Comparison of ENCODE assay signal across 8 cellular contexts in genomic region chr7:26156454-26157365, GRCh38. TPM values are rescaled to one million over a fixed set of nuclear protein-coding genes. Genes with fewer than 3 reads are reported as not detected.
DNase-seq lines count a peak whose midpoint lies in the region; ATAC-seq and TF ChIP-seq lines count a peak whose summit lies in the region.

No MANE protein-coding gene starts in this region.

- no peaks in the 10 kb centered on the region for H3K27me3 ChIP-seq in A673 (replicated peaks; ENCODE audit: insufficient read depth, low read depth, low read length, poor library complexity)
- no peaks in the 10 kb centered on the region for H3K27me3 ChIP-seq in kidney epithelial cell (ENCODE audit: control insufficient read depth, insufficient read depth, low read length)
- peaks cover 16% of the 10 kb centered on the region for H3K27me3 ChIP-seq in suprapubic skin

- H3K4me3 Mint-ChIP-seq in activated T-cell treated with anti-CD3 and anti-CD28 coated beads, Interleukin-2, amount 50 U/mL, for 72 hours: peak overlapping the region; percentile 91 to 97

- H3K36me3 ChIP-seq in A673 (ENCODE audit: insufficient read depth, low read length, poor library complexity, severe bottlenecking) (no peaks in the 10 kb centered on the region), kidney epithelial cell (ENCODE audit: control insufficient read depth, insufficient read depth, low read length) (no peaks in the 10 kb centered on the region), suprapubic skin (no peaks in the 10 kb centered on the region)

- peaks cover 2 to 11% of the 10 kb centered on the region in 2 donors for H3K36me3 Mint-ChIP-seq in activated T-cell treated with anti-CD3 and anti-CD28 coated beads, Interleukin-2, amount 50 U/mL, for 72 hours (ENCODE audit: insufficient read depth in 2 of 2)

- WGBS in suprapubic skin: 44% methylated on average over 20 of the region's 20 CpGs

- TF ChIP-seq CTCF in A673 (conservative IDR thresholded peaks at IDR 0.05; ENCODE audit: low read depth, low read length): no peak
- no peak for TF ChIP-seq CTCF in kidney epithelial cell (IDR thresholded peaks at IDR 0.05; ENCODE audit: insufficient read depth, low read length, poor library complexity, severe bottlenecking)
- no peak for TF ChIP-seq CTCF in suprapubic skin (IDR thresholded peaks at IDR 0.05)

- H3K9me3 ChIP-seq in A673 (ENCODE audit: low read depth, low read length, poor library complexity, severe bottlenecking) (no peaks in the 10 kb centered on the region), suprapubic skin (no peaks in the 10 kb centered on the region)

- H3K27ac ChIP-seq in A673 (ENCODE audit: low read depth, low read length, poor library complexity, severe bottlenecking): no peak overlapping the region
- no peak overlapping the region for H3K27ac ChIP-seq in suprapubic skin

- POLR2A ChIA-PET in A673 (lab: Charles Lee; ENCODE audit: low non-redundant PET): no interaction called here

- TF ChIP-seq EP300 in suprapubic skin (IDR thresholded peaks at IDR 0.05): no peak

- CTCF ChIA-PET in A673 (lab: Charles Lee): no interaction called here

- intact Hi-C loops in A673 (cut with micrococcal nuclease; ENCODE audit: unreplicated experiment) (no loop called here), head of caudate nucleus (cut with DNase I) (no loop called here)

- H3K9me3 Mint-ChIP-seq in activated T-cell treated with anti-CD3 and anti-CD28 coated beads, Interleukin-2, amount 50 U/mL, for 72 hours: no peaks in the 10 kb centered on the region

- no peak for TF ChIP-seq POLR2A in suprapubic skin (IDR thresholded peaks at IDR 0.05)

- no peaks in the 10 kb centered on the region for H3K27me3 Mint-ChIP-seq in activated T-cell treated with anti-CD3 and anti-CD28 coated beads, Interleukin-2, amount 50 U/mL, for 72 hours (ENCODE audit: low read depth)

- no TSS peak for BruUV-seq in A673 (replicated peaks; lab: Mats Ljungman, UMichigan)

- ATAC-seq in GM19035 (IDR thresholded peaks at IDR 0.05; ENCODE audit: unreplicated experiment): peak; percentile 32
- ATAC-seq in activated T-cell treated with anti-CD3 and anti-CD28 coated beads, Interleukin-2, amount 50 U/mL, for 72 hours (replicated peaks in 1 of 2): peak; percentile 36 to 51

- peaks cover 82% of the 10 kb centered on the region for H3K4me1 Mint-ChIP-seq in activated T-cell treated with anti-CD3 and anti-CD28 coated beads, Interleukin-2, amount 50 U/mL, for 72 hours (ENCODE audit: low read depth)

- DNase-seq in A673 (ENCODE audit: low spot score) (peak; percentile 49), NCI-H226 (peak; percentile 100), kidney epithelial cell (ENCODE audit: low read depth) (peak; percentile 92), suprapubic skin (ENCODE audit: low spot score in 2 of 2) (no peak), head of caudate nucleus (no peak), retina (no peak)
- DNase-seq in activated T-cell treated with anti-CD3 and anti-CD28 coated beads, Interleukin-2, amount 50 U/mL, for 72 hours: peak; percentile 53 to 60

- peak overlapping the region; percentile 95 for H3K27ac Mint-ChIP-seq in activated T-cell treated with anti-CD3 and anti-CD28 coated beads, Interleukin-2, amount 50 U/mL, for 72 hours

- H3K4me3 ChIP-seq in A673 (ENCODE audit: low read depth, low read length, poor library complexity, severe bottlenecking) (peak overlapping the region; percentile 22), kidney epithelial cell (ENCODE audit: low read depth, low read length) (no peak overlapping the region), suprapubic skin (peak overlapping the region; percentile 8)

- H3K4me1 ChIP-seq in A673 (ENCODE audit: insufficient read depth, low read length, poor library complexity, severe bottlenecking) (peaks cover 12% of the 10 kb centered on the region), suprapubic skin (peaks cover 46% of the 10 kb centered on the region)

RNA-seq across cellular contexts. Expression of gene NFE2L3, which starts 4.7 kb away (rescaled TPM):
- total RNA-seq in A673 (2021) (8.5 and 8.6 TPM in 2 replicates), kidney epithelial cell (53.8 and 57.1 TPM in 2 replicates), suprapubic skin (10 to 100 TPM; 14.1 to 36.3 (median 19.7) TPM)
- total RNA-seq in activated T-cell treated with anti-CD3 and anti-CD28 coated beads, Interleukin-2, amount 50 U/mL, for 72 hours: 10 to 100 TPM; 18.5 to 22.2 TPM

RNA-seq across cellular contexts. Expression of gene HNRNPA2B1, which starts 43.8 kb away (rescaled TPM):
- total RNA-seq in A673 (2021): 1,150 and 1,229 TPM in 2 replicates
- 100 to 1,000 TPM; 439 to 483 TPM for total RNA-seq in activated T-cell treated with anti-CD3 and anti-CD28 coated beads, Interleukin-2, amount 50 U/mL, for 72 hours
- 131 and 133 TPM in 2 replicates for total RNA-seq in kidney epithelial cell
- 100 to 1,000 TPM in 3 of 4 donors, 10 to 100 TPM in 1; 88.2 to 228 (median 137) TPM for total RNA-seq in suprapubic skin

RNA-seq across cellular contexts. Expression of gene CBX3, which starts 44.8 kb away (rescaled TPM):
- total RNA-seq in A673 (2021) (228 TPM in 2 replicates), kidney epithelial cell (104 and 107 TPM in 2 replicates), suprapubic skin (10 to 100 TPM; 42.3 to 81.7 (median 44.7) TPM)
- 100 to 1,000 TPM; 201 to 221 TPM for total RNA-seq in activated T-cell treated with anti-CD3 and anti-CD28 coated beads, Interleukin-2, amount 50 U/mL, for 72 hours

Comparison
In these comparisons a context has a peak if more than half of its experiments do, and no peak if none do; other contexts are left out.
1. DNase-seq: peak in A673 (single experiment), NCI-H226 (single experiment), activated T-cell treated with anti-CD3 and anti-CD28 coated beads, Interleukin-2, amount 50 U/mL, for 72 hours (2 of 2) and kidney epithelial cell (single experiment); none in suprapubic skin (0 of 2), head of caudate nucleus (0 of 42) and retina (single experiment).